ENCODE assay signal across 8 cellular contexts in genomic region chrX:103376979-103377324, GRCh38. TPM values are rescaled to one million over a fixed set of nuclear protein-coding genes. Genes with fewer than 3 reads are reported as not detected.
A peak's percentile ranks its signal among the peaks of the same experiment; 100 is the strongest.
DNase-seq lines count a peak whose midpoint lies in the region; ATAC-seq lines count a peak whose summit lies in the region.

No MANE protein-coding gene starts in this region.

- H3K27me3 ChIP-seq in CD4-positive, alpha-beta memory T cell (ENCODE audit: insufficient read depth, low read length), result no peaks in the 10 kb centered on the region
- H3K27me3 ChIP-seq in skeletal muscle satellite cell (ENCODE audit: control insufficient read depth, insufficient read depth, low read length), result no peaks in the 10 kb centered on the region

- H3K4me1 ChIP-seq in CD4-positive, alpha-beta memory T cell (ENCODE audit: insufficient read depth, low read length), result no peaks in the 10 kb centered on the region
- H3K4me1 ChIP-seq in skeletal muscle satellite cell (ENCODE audit: control insufficient read depth, insufficient read depth, low read length), result peaks cover 41% of the 10 kb centered on the region

- H3K4me3 ChIP-seq in CD4-positive, alpha-beta memory T cell (ENCODE audit: low read length in 2 of 2), result no peak overlapping the region
- peak overlapping the region; percentile 87 for H3K4me3 ChIP-seq in skeletal muscle satellite cell (ENCODE audit: low read length)

- H3K4me3 Mint-ChIP-seq in CD4-positive, alpha-beta memory T cell, result peak overlapping the region; percentile 75 to 85 (median 82)
- peak overlapping the region; percentile 78 for H3K4me3 Mint-ChIP-seq in activated naive CD8-positive, alpha-beta T cell treated with anti-CD3 and anti-CD28 coated beads for 36 hours

- no peak for DNase-seq in CD4-positive, alpha-beta memory T cell
- DNase-seq in LHCN-M2 (ENCODE audit: low read depth) (peak; percentile 52), hepatic stellate cell (ENCODE audit: low spot score) (peak; percentile 29)
- no peak for DNase-seq in activated naive CD8-positive, alpha-beta T cell treated with anti-CD3 and anti-CD28 coated beads for 36 hours
- DNase-seq in effector CD4-positive, alpha-beta T cell, result no peak

- peaks cover 3 to 8% (median 5%) of the 10 kb centered on the region in 4 donors for H3K4me1 Mint-ChIP-seq in CD4-positive, alpha-beta memory T cell
- H3K4me1 Mint-ChIP-seq in activated naive CD8-positive, alpha-beta T cell treated with anti-CD3 and anti-CD28 coated beads for 36 hours, result peaks cover 8% of the 10 kb centered on the region

- H3K4me2 ChIP-seq in skeletal muscle satellite cell (ENCODE audit: low read length), result peak overlapping the region; percentile 90

- no peaks in the 10 kb centered on the region for H3K9me3 Mint-ChIP-seq in CD4-positive, alpha-beta memory T cell
- H3K9me3 Mint-ChIP-seq in activated naive CD8-positive, alpha-beta T cell treated with anti-CD3 and anti-CD28 coated beads for 36 hours, result no peaks in the 10 kb centered on the region

- H3K36me3 Mint-ChIP-seq in CD4-positive, alpha-beta memory T cell, result no peaks in the 10 kb centered on the region
- peaks cover 3% of the 10 kb centered on the region for H3K36me3 Mint-ChIP-seq in activated naive CD8-positive, alpha-beta T cell treated with anti-CD3 and anti-CD28 coated beads for 36 hours

- ATAC-seq in HG02642 (IDR thresholded peaks at IDR 0.05; ENCODE audit: poor library complexity, unreplicated experiment) (no peak), GM19035 (IDR thresholded peaks at IDR 0.05; ENCODE audit: unreplicated experiment) (no peak)

- peak overlapping the region in 3 of 7 donors; percentile 9 to 38 (median 22) for H3K27ac Mint-ChIP-seq in CD4-positive, alpha-beta memory T cell
- H3K27ac Mint-ChIP-seq in activated naive CD8-positive, alpha-beta T cell treated with anti-CD3 and anti-CD28 coated beads for 36 hours, result no peak overlapping the region

- no peak overlapping the region for H3K27ac ChIP-seq in CD4-positive, alpha-beta memory T cell (ENCODE audit: low read depth, low read length)

- POLR2A ChIA-PET in CD4-positive, alpha-beta memory T cell (lab: Charles Lee; ENCODE audit: partially characterized antibody), result interaction anchor here (0.6 kb wide), 1 partner anchor 83 kb away, joined by 3 read pairs; no protein-coding TSS in a partner anchor

- H3K27me3 Mint-ChIP-seq in CD4-positive, alpha-beta memory T cell, result no peaks in the 10 kb centered on the region
- no peaks in the 10 kb centered on the region for H3K27me3 Mint-ChIP-seq in activated naive CD8-positive, alpha-beta T cell treated with anti-CD3 and anti-CD28 coated beads for 36 hours

- no peaks in the 10 kb centered on the region for H3K9me3 ChIP-seq in CD4-positive, alpha-beta memory T cell (ENCODE audit: control insufficient read depth in 1 of 2, low read length in 2 of 2)
- no peaks in the 10 kb centered on the region for H3K9me3 ChIP-seq in skeletal muscle satellite cell (replicated peaks; ENCODE audit: low read length)

- no peaks in the 10 kb centered on the region for H3K36me3 ChIP-seq in CD4-positive, alpha-beta memory T cell (ENCODE audit: insufficient read depth, low read length)
- H3K36me3 ChIP-seq in skeletal muscle satellite cell (ENCODE audit: insufficient read depth, low read length), result peaks cover 7% of the 10 kb centered on the region

- intact Hi-C loops in CD4-positive, alpha-beta memory T cell (cut with micrococcal nuclease), result no loop called here

- CTCF ChIA-PET in CD4-positive, alpha-beta memory T cell (lab: Charles Lee; ENCODE audit: partially characterized antibody), result no interaction called here

- peak overlapping the region; percentile 97 for H3K9ac ChIP-seq in skeletal muscle satellite cell (ENCODE audit: low read depth, low read length)

RNA-seq across cellular contexts. Expression of gene BEX3, which starts 0.6 kb away (rescaled TPM):
- total RNA-seq in CD4-positive, alpha-beta memory T cell, result 10 to 100 TPM; 50.6 to 52.7 TPM
- polyA plus RNA-seq in CD4-positive, alpha-beta memory T cell, result 10 to 100 TPM; 85.3 to 94.0 TPM
- total RNA-seq in LHCN-M2 (2014; rRNA removed), result 354 and 380 TPM in 2 replicates
- polyA plus RNA-seq in LHCN-M2 (2012), result 625 TPM
- 10 to 100 TPM; 31.4 to 31.7 TPM for total RNA-seq in activated naive CD8-positive, alpha-beta T cell treated with anti-CD3 and anti-CD28 coated beads for 36 hours
- total RNA-seq in skeletal muscle satellite cell (2012; rRNA removed), result 144 and 217 TPM in 2 replicates

RNA-seq across cellular contexts. Expression of gene TCEAL9, which starts 20.6 kb away (rescaled TPM):
- 1 to 10 TPM; 2.0 to 2.4 TPM for total RNA-seq in CD4-positive, alpha-beta memory T cell
- polyA plus RNA-seq in CD4-positive, alpha-beta memory T cell, result 1 to 10 TPM; 1.0 to 3.0 TPM
- total RNA-seq in LHCN-M2 (2014; rRNA removed), result 224 and 277 TPM in 2 replicates
- polyA plus RNA-seq in LHCN-M2 (2012), result 156 TPM
- 10 to 100 TPM in 1 of 2 experiments, 1 to 10 TPM in 1; 9.6 to 10.4 TPM for total RNA-seq in activated naive CD8-positive, alpha-beta T cell treated with anti-CD3 and anti-CD28 coated beads for 36 hours
- total RNA-seq in skeletal muscle satellite cell (2012; rRNA removed), result 118 and 139 TPM in 2 replicates

RNA-seq across cellular contexts. Expression of gene TCEAL7, which starts 46.9 kb away (rescaled TPM):
- not detected for total RNA-seq in CD4-positive, alpha-beta memory T cell
- not detected for polyA plus RNA-seq in CD4-positive, alpha-beta memory T cell
- total RNA-seq in LHCN-M2 (2014; rRNA removed), result 61.0 and 66.2 TPM in 2 replicates
- polyA plus RNA-seq in LHCN-M2 (2012), result 27.8 TPM
- total RNA-seq in activated naive CD8-positive, alpha-beta T cell treated with anti-CD3 and anti-CD28 coated beads for 36 hours, result not detected
- total RNA-seq in skeletal muscle satellite cell (2012; rRNA removed), result 39.3 and 45.4 TPM in 2 replicates

Comparison
In these comparisons a context has a peak if more than half of its experiments do, and no peak if none do; other contexts are left out.
1. DNase-seq: peak in LHCN-M2 (single experiment) and hepatic stellate cell (single experiment); none in CD4-positive, alpha-beta memory T cell (0 of 5), activated naive CD8-positive, alpha-beta T cell treated with anti-CD3 and anti-CD28 coated beads for 36 hours (single experiment) and effector CD4-positive, alpha-beta T cell (single experiment).
2. RNA of gene TCEAL9, which starts 20.6 kb away (total RNA-seq): 224 to 277 TPM in LHCN-M2; 9.6 to 10.4 TPM in activated naive CD8-positive, alpha-beta T cell treated with anti-CD3 and anti-CD28 coated beads for 36 hours and 2.0 to 2.4 TPM in CD4-positive, alpha-beta memory T cell; every median in the first group is over 10 times any median in the second.
3. RNA of gene TCEAL7, which starts 46.9 kb away (total RNA-seq): 61.0 to 66.2 TPM in LHCN-M2; not detected in activated naive CD8-positive, alpha-beta T cell treated with anti-CD3 and anti-CD28 coated beads for 36 hours and not detected in CD4-positive, alpha-beta memory T cell; every median in the first group is over 10 times any median in the second.